ENCODE assay signal across 20 cellular contexts in genomic region chr5:73726071-73726470, GRCh38.
DNase-seq lines count a peak whose midpoint lies in the region; ATAC-seq, FAIRE-seq and TF ChIP-seq lines count a peak whose summit lies in the region.
"Had no signal": no experiment of that assay in that cellular context is flagged by ENCODE, and none has a peak within 500 bp of the region (broad histone marks: within the 10 kb centered on the region; RNA-seq: fewer than 3 reads in every experiment).

No MANE protein-coding gene starts in this region.

- H3K4me1 ChIP-seq in liver (ENCODE audit: control insufficient read depth in 4 of 4, insufficient read depth in 4 of 4, low read length in 3 of 4): peaks cover 5 to 21% (median 11%) of the 10 kb centered on the region in 4 donors
- peaks cover 57% of the 10 kb centered on the region for H3K4me1 ChIP-seq in HepG2 (ENCODE audit: insufficient read depth, low read length)
- peaks cover 11 to 65% (median 54%) of the 10 kb centered on the region in 4 donors for H3K4me1 ChIP-seq in esophagus muscularis mucosa
- H3K4me1 ChIP-seq in BE2C: peaks cover 48% of the 10 kb centered on the region

- H3K36me3 ChIP-seq in liver (ENCODE audit: control insufficient read depth in 4 of 4, insufficient read depth in 3 of 4, low read depth in 1 of 4, low read length in 3 of 4) (no peaks in the 10 kb centered on the region), HepG2 (replicated peaks in 1 of 2; ENCODE audit: control insufficient read depth in 1 of 2, insufficient read depth in 2 of 2, low read length in 2 of 2) (no peaks in the 10 kb centered on the region), esophagus muscularis mucosa (no peaks in the 10 kb centered on the region), BE2C (no peaks in the 10 kb centered on the region; the same call in 1 of the 2 replicates)

- TF ChIP-seq CTCF in liver (IDR thresholded peaks at IDR 0.05; ENCODE audit: low read depth, low read length, missing input control): peak; percentile 5
- no peak for TF ChIP-seq CTCF in HepG2 (CRISPR knock-in tag; IDR thresholded peaks at IDR 0.05)
- no peak for TF ChIP-seq CTCF in esophagus muscularis mucosa (IDR thresholded peaks at IDR 0.05)
- TF ChIP-seq CTCF in BE2C (IDR thresholded peaks at IDR 0.05; ENCODE audit: low read depth, low read length): no peak

- TF ChIP-seq POLR2A in HepG2 (IDR thresholded peaks at IDR 0.05; ENCODE audit: insufficient read depth in 1 of 2, low read depth in 2 of 2, low read length in 2 of 2) (no peak), esophagus muscularis mucosa (IDR thresholded peaks at IDR 0.05; ENCODE audit: low read depth) (no peak)

- peaks cover 2% of the 10 kb centered on the region for H3K79me2 ChIP-seq in HepG2 (ENCODE audit: insufficient read depth, low read length)

- no peak overlapping the region for H2AFZ ChIP-seq in HepG2 (ENCODE audit: low read length)

- H3K9me3 ChIP-seq in liver (ENCODE audit: control insufficient read depth in 4 of 4, low read length in 3 of 4): no peaks in the 10 kb centered on the region
- no peaks in the 10 kb centered on the region for H3K9me3 ChIP-seq in HepG2 (ENCODE audit: low read length)
- H3K9me3 ChIP-seq in esophagus muscularis mucosa: no peaks in the 10 kb centered on the region
- no peaks in the 10 kb centered on the region for H3K9me3 ChIP-seq in BE2C

- POLR2A ChIA-PET in HepG2 (lab: Yijun Ruan, JAX): no interaction called here

- TF ChIP-seq EP300 in HepG2 (IDR thresholded peaks at IDR 0.05; ENCODE audit: low read depth in 2 of 2, low read length in 2 of 2) (no peak), HepG2 (CRISPR knock-in tag; IDR thresholded peaks at IDR 0.05; ENCODE audit: borderline replicate concordance) (no peak), esophagus muscularis mucosa (IDR thresholded peaks at IDR 0.05) (no peak)

- H3K4me3 ChIP-seq in liver (ENCODE audit: low read depth in 1 of 3, low read length in 3 of 3) (no peak overlapping the region), HepG2 (replicated peaks in 1 of 3; ENCODE audit: insufficient read depth in 1 of 3, low read depth in 2 of 3, low read length in 3 of 3) (no peak overlapping the region), esophagus muscularis mucosa (peak overlapping the region in 1 of 4 donors; percentile 15), BE2C (ENCODE audit: low read depth, low read length) (no peak overlapping the region)

- intact Hi-C loops in HepG2 (cut with micrococcal nuclease; ENCODE audit: unreplicated experiment): loop anchor here (5.0 kb wide), 2 partner anchors 36 to 66 kb away; no protein-coding TSS in a partner anchor
- intact Hi-C loops in esophagus muscularis mucosa (cut with DNase I): no loop called here

- H4K20me1 ChIP-seq in HepG2 (ENCODE audit: insufficient read depth, low read length): no peaks in the 10 kb centered on the region

- FAIRE-seq in HepG2 (lab: Jason Lieb, UNC): no peak
- FAIRE-seq: H1, HTR-8/SVneo had no signal

- in situ Hi-C loops in HepG2 (cut with HindIII; ENCODE audit: extremely low pct_ligation_motif_present, low pct_unique_long_range_greater_than_20kb): no loop called here

- CTCF ChIA-PET in HepG2 (lab: Yijun Ruan, JAX; ENCODE audit: low intra/inter-chr PET ratio, low total read pairs): no interaction called here

- H3K27ac ChIP-seq in liver (ENCODE audit: low read depth in 1 of 2, low read length in 2 of 2) (peak overlapping the region; percentile 39 to 46), HepG2 (ENCODE audit: extremely low read length, insufficient read depth, low read length) (no peak overlapping the region), esophagus muscularis mucosa (replicated peaks in 1 of 4) (peak overlapping the region; percentile 20 to 75 (median 67))

- no TSS peak for BruUV-seq in HepG2 (replicated peaks; lab: Mats Ljungman, UMichigan)

- peak overlapping the region in 1 of 2 donors; percentile 63 for H3K9ac ChIP-seq in liver (ENCODE audit: low read depth in 1 of 2, low read length in 2 of 2)
- no peak overlapping the region for H3K9ac ChIP-seq in HepG2 (ENCODE audit: insufficient read depth, low read depth, low read length)

- DNase-seq in HepG2 (ENCODE audit: low spot score) (no peak), esophagus muscularis mucosa (ENCODE audit: extremely low spot score) (no peak), left lobe of liver (ENCODE audit: low spot score) (no peak), BE2C (no peak), midbrain (lab: John Stamatoyannopoulos, UW) (no peak)
- DNase-seq: 8988T; C1 segment of cervical spinal cord; CD4-positive, CD25-positive, alpha-beta regulatory T cell; CD8-positive, alpha-beta memory T cell; COR-L47; DMS153; DMS79; GDM1; H9; KG1 had no signal

- TF ChIP-seq RAD21 in liver (IDR thresholded peaks at IDR 0.05) (no peak), HepG2 (CRISPR knock-in tag; IDR thresholded peaks at IDR 0.05) (no peak)

- H3K27me3 ChIP-seq in liver (ENCODE audit: control insufficient read depth in 4 of 4, insufficient read depth in 4 of 4, low read length in 3 of 4) (no peaks in the 10 kb centered on the region), HepG2 (ENCODE audit: control insufficient read depth in 1 of 2, insufficient read depth in 2 of 2, low read length in 2 of 2) (no peaks in the 10 kb centered on the region), esophagus muscularis mucosa (no peaks in the 10 kb centered on the region), BE2C (no peaks in the 10 kb centered on the region)

- ATAC-seq in HepG2 (no peak), left lobe of liver (peak; percentile 79), GM19328 (IDR thresholded peaks at IDR 0.05; ENCODE audit: unreplicated experiment) (no peak), GM21737 (IDR thresholded peaks at IDR 0.05; ENCODE audit: unreplicated experiment) (no peak)

- no peak overlapping the region for H3K4me2 ChIP-seq in HepG2 (ENCODE audit: low read depth, low read length)

TF ChIP-seq in liver, 16 proteins besides CTCF, POLR2A, EP300 and RAD21 (continues in another document):
- TF ChIP-seq NR2F2 (IDR thresholded peaks at IDR 0.05) (no peak), FOXA2 (IDR thresholded peaks at IDR 0.05) (no peak), GABPA (IDR thresholded peaks at IDR 0.05 in 1 of 2, conservative IDR thresholded peaks at IDR 0.05 in 1 of 2) (no peak), JUND (IDR thresholded peaks at IDR 0.05) (no peak), EGR1 (IDR thresholded peaks at IDR 0.05; ENCODE audit: low read depth in 2 of 2) (no peak), TAF1 (conservative IDR thresholded peaks at IDR 0.05) (no peak), YY1 (IDR thresholded peaks at IDR 0.05) (no peak), FOXA1 (IDR thresholded peaks at IDR 0.05) (no peak)
- TF ChIP-seq, protein P1, sequence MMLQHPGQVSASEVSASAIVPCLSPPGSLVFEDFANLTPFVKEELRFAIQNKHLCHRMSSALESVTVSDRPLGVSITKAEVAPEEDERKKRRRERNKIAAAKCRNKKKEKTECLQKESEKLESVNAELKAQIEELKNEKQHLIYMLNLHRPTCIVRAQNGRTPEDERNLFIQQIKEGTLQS (IDR thresholded peaks at IDR 0.05): no peak

TF ChIP-seq in HepG2, 621 proteins besides CTCF, POLR2A, EP300 and RAD21:
- TF ChIP-seq YEATS2 (CRISPR knock-in tag; IDR thresholded peaks at IDR 0.05; ENCODE audit: borderline replicate concordance) (no peak), RARA (CRISPR knock-in tag; IDR thresholded peaks at IDR 0.05) (no peak), ZNF138 (CRISPR knock-in tag; IDR thresholded peaks at IDR 0.05; ENCODE audit: low read depth) (no peak), JDP2 (CRISPR knock-in tag; IDR thresholded peaks at IDR 0.05; ENCODE audit: borderline replicate concordance) (no peak), ZNF556 (CRISPR knock-in tag; IDR thresholded peaks at IDR 0.05; ENCODE audit: borderline replicate concordance) (no peak)
- TF ChIP-seq, protein P2, sequence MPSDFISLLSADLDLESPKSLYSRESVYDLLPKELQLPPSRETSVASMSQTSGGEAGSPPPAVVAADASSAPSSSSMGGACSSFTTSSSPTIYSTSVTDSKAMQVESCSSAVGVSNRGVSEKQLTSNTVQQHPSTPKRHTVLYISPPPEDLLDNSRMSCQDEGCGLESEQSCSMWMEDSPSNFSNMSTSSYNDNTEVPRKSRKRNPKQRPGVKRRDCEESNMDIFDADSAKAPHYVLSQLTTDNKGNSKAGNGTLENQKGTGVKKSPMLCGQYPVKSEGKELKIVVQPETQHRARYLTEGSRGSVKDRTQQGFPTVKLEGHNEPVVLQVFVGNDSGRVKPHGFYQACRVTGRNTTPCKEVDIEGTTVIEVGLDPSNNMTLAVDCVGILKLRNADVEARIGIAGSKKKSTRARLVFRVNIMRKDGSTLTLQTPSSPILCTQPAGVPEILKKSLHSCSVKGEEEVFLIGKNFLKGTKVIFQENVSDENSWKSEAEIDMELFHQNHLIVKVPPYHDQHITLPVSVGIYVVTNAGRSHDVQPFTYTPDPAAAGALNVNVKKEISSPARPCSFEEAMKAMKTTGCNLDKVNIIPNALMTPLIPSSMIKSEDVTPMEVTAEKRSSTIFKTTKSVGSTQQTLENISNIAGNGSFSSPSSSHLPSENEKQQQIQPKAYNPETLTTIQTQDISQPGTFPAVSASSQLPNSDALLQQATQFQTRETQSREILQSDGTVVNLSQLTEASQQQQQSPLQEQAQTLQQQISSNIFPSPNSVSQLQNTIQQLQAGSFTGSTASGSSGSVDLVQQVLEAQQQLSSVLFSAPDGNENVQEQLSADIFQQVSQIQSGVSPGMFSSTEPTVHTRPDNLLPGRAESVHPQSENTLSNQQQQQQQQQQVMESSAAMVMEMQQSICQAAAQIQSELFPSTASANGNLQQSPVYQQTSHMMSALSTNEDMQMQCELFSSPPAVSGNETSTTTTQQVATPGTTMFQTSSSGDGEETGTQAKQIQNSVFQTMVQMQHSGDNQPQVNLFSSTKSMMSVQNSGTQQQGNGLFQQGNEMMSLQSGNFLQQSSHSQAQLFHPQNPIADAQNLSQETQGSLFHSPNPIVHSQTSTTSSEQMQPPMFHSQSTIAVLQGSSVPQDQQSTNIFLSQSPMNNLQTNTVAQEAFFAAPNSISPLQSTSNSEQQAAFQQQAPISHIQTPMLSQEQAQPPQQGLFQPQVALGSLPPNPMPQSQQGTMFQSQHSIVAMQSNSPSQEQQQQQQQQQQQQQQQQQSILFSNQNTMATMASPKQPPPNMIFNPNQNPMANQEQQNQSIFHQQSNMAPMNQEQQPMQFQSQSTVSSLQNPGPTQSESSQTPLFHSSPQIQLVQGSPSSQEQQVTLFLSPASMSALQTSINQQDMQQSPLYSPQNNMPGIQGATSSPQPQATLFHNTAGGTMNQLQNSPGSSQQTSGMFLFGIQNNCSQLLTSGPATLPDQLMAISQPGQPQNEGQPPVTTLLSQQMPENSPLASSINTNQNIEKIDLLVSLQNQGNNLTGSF (CRISPR knock-in tag; IDR thresholded peaks at IDR 0.05): no peak
